Comparison of ENCODE assay signal across 1 cellular context in the genomic region with DNA sequence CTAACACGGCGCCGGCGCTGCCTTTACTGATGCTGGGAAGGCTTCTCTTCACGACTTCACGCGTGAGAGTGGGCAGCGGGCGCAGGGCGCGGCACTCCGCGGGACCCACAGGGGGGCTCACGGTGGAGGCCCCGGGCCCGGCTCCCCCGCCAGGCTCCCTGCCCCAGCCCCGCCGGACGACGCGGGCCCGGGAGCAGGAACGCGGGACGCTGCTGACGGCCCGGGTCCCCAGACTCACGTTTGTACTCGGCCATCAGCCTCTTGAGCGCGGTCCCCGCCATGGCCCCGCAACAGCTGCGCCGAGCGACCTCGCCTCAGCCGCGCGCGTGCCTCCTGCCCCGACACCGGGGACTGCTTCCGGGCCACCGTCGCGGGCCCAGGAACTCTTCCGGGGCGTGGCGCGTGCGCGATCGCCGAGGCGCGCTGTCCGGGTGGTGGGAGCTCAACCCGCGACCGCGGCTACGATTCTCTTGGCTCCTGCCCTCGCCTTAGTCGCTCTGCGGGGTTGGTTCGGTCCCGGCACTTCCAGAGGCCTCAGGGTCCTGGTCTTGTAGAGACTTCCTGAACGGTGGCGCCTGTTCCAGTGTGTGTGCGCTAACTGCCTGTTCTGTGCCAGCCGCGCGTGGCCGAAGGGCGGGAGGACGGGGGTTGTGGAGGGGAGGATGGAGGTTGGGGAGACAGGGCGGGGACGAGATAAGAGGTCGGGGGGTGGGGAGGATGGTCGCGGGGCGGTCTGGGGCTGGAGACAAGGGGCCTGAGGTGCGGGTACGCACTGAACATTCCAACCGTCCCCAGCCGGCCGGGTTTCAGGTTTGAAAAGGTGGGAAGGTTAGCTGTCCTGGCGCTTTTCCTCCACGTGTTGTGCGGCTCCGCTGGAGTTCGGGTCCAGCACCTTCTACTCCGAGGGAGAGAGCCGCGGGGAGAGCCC.
TF ChIP-seq lines count a peak whose summit lies in the region.

A gene with protein sequence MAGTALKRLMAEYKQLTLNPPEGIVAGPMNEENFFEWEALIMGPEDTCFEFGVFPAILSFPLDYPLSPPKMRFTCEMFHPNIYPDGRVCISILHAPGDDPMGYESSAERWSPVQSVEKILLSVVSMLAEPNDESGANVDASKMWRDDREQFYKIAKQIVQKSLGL (minus strand): TSS at position 353 of the 928 bp plus-strand sequence. CDS start 72 bp downstream, at position 281.

TF ChIP-seq in HepG2, 621 proteins besides CTCF, POLR2A, EP300 and RAD21 (continued from another document and continues in another):
- TF ChIP-seq, protein P1, sequence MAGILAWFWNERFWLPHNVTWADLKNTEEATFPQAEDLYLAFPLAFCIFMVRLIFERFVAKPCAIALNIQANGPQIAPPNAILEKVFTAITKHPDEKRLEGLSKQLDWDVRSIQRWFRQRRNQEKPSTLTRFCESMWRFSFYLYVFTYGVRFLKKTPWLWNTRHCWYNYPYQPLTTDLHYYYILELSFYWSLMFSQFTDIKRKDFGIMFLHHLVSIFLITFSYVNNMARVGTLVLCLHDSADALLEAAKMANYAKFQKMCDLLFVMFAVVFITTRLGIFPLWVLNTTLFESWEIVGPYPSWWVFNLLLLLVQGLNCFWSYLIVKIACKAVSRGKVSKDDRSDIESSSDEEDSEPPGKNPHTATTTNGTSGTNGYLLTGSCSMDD (CRISPR knock-in tag; IDR thresholded peaks at IDR 0.05) = no peak
- TF ChIP-seq, protein P2, sequence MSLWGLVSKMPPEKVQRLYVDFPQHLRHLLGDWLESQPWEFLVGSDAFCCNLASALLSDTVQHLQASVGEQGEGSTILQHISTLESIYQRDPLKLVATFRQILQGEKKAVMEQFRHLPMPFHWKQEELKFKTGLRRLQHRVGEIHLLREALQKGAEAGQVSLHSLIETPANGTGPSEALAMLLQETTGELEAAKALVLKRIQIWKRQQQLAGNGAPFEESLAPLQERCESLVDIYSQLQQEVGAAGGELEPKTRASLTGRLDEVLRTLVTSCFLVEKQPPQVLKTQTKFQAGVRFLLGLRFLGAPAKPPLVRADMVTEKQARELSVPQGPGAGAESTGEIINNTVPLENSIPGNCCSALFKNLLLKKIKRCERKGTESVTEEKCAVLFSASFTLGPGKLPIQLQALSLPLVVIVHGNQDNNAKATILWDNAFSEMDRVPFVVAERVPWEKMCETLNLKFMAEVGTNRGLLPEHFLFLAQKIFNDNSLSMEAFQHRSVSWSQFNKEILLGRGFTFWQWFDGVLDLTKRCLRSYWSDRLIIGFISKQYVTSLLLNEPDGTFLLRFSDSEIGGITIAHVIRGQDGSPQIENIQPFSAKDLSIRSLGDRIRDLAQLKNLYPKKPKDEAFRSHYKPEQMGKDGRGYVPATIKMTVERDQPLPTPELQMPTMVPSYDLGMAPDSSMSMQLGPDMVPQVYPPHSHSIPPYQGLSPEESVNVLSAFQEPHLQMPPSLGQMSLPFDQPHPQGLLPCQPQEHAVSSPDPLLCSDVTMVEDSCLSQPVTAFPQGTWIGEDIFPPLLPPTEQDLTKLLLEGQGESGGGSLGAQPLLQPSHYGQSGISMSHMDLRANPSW (CRISPR knock-in tag; IDR thresholded peaks at IDR 0.05; ENCODE audit: borderline replicate concordance) = no peak
- TF ChIP-seq ZNF782 (CRISPR knock-in tag; IDR thresholded peaks at IDR 0.05; ENCODE audit: borderline replicate concordance) (no peak; the same call in 1 of the 2 replicates), SMAD3 (CRISPR knock-in tag; IDR thresholded peaks at IDR 0.05) (no peak; the same call in 1 of the 2 replicates), ZNF530 (CRISPR knock-in tag; IDR thresholded peaks at IDR 0.05; ENCODE audit: low read depth) (no peak), TEAD3 (CRISPR knock-in tag; optimal IDR thresholded peaks at IDR 0.05; ENCODE audit: borderline replicate concordance) (peak; percentile 43), ESRRA (CRISPR knock-in tag; IDR thresholded peaks at IDR 0.05; ENCODE audit: low read depth) (no peak), ONECUT2 (CRISPR knock-in tag; IDR thresholded peaks at IDR 0.05) (no peak), ZNF432 (CRISPR knock-in tag; IDR thresholded peaks at IDR 0.05; ENCODE audit: borderline replicate concordance) (no peak), RBM39 (IDR thresholded peaks at IDR 0.05; ENCODE audit: low read depth, low read length, poor library complexity, severe bottlenecking) (no peak), ZNF33B (CRISPR knock-in tag; IDR thresholded peaks at IDR 0.05) (peak; percentile 37; the same call in 1 of the 2 replicates), ZNF616 (CRISPR knock-in tag; IDR thresholded peaks at IDR 0.05; ENCODE audit: low read depth) (peak; percentile 88; the same call in 1 of the 2 replicates), ZFP37 (CRISPR knock-in tag; IDR thresholded peaks at IDR 0.05; ENCODE audit: borderline replicate concordance) (no peak), MXD4 (CRISPR knock-in tag; IDR thresholded peaks at IDR 0.05) (peak; percentile 98), TGIF2 (CRISPR knock-in tag; IDR thresholded peaks at IDR 0.05) (peak; percentile 34), ZMAT3 (CRISPR knock-in tag; conservative IDR thresholded peaks at IDR 0.05) (peak; percentile 93), PHF20 (CRISPR knock-in tag; IDR thresholded peaks at IDR 0.05) (peak; percentile 86), ZNF253 (CRISPR knock-in tag; IDR thresholded peaks at IDR 0.05; ENCODE audit: borderline replicate concordance) (no peak), ARNT (IDR thresholded peaks at IDR 0.05) (no peak), RBM22 (optimal IDR thresholded peaks at IDR 0.05; ENCODE audit: low read length) (no peak), GABPA (IDR thresholded peaks at IDR 0.05; ENCODE audit: low read depth, low read length) (peak; percentile 100), GABPA (CRISPR knock-in tag; IDR thresholded peaks at IDR 0.05; ENCODE audit: low read depth) (peak; percentile 91), ZNF569 (CRISPR knock-in tag; IDR thresholded peaks at IDR 0.05; ENCODE audit: borderline replicate concordance) (no peak)
- TF ChIP-seq, protein P3, sequence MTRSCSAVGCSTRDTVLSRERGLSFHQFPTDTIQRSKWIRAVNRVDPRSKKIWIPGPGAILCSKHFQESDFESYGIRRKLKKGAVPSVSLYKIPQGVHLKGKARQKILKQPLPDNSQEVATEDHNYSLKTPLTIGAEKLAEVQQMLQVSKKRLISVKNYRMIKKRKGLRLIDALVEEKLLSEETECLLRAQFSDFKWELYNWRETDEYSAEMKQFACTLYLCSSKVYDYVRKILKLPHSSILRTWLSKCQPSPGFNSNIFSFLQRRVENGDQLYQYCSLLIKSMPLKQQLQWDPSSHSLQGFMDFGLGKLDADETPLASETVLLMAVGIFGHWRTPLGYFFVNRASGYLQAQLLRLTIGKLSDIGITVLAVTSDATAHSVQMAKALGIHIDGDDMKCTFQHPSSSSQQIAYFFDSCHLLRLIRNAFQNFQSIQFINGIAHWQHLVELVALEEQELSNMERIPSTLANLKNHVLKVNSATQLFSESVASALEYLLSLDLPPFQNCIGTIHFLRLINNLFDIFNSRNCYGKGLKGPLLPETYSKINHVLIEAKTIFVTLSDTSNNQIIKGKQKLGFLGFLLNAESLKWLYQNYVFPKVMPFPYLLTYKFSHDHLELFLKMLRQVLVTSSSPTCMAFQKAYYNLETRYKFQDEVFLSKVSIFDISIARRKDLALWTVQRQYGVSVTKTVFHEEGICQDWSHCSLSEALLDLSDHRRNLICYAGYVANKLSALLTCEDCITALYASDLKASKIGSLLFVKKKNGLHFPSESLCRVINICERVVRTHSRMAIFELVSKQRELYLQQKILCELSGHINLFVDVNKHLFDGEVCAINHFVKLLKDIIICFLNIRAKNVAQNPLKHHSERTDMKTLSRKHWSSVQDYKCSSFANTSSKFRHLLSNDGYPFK (CRISPR knock-in tag; IDR thresholded peaks at IDR 0.05; ENCODE audit: borderline replicate concordance) = peak; percentile 81
- TF ChIP-seq, protein P4, sequence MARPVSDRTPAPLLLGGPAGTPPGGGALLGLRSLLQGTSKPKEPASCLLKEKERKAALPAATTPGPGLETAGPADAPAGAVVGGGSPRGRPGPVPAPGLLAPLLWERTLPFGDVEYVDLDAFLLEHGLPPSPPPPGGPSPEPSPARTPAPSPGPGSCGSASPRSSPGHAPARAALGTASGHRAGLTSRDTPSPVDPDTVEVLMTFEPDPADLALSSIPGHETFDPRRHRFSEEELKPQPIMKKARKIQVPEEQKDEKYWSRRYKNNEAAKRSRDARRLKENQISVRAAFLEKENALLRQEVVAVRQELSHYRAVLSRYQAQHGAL (CRISPR knock-in tag; IDR thresholded peaks at IDR 0.05; ENCODE audit: not compliant biosample characterization) = no peak
- TF ChIP-seq, protein P5, sequence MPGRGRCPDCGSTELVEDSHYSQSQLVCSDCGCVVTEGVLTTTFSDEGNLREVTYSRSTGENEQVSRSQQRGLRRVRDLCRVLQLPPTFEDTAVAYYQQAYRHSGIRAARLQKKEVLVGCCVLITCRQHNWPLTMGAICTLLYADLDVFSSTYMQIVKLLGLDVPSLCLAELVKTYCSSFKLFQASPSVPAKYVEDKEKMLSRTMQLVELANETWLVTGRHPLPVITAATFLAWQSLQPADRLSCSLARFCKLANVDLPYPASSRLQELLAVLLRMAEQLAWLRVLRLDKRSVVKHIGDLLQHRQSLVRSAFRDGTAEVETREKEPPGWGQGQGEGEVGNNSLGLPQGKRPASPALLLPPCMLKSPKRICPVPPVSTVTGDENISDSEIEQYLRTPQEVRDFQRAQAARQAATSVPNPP (CRISPR knock-in tag; IDR thresholded peaks at IDR 0.05) = no peak
- TF ChIP-seq, protein P6, sequence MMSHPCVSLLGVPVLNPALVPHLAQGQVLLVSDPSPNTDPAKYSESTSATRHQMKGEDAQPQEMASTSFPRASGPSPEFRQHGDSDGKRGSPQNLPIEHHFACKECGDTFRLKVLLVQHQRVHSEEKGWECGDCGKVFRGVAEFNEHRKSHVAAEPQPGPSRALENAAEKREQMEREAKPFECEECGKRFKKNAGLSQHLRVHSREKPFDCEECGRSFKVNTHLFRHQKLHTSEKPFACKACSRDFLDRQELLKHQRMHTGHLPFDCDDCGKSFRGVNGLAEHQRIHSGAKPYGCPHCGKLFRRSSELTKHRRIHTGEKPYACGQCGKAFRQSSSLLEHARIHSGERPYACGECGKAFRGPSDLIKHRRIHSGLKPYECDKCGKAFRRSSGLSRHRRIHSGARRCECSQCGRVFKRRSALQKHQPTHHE (CRISPR knock-in tag; IDR thresholded peaks at IDR 0.05; ENCODE audit: borderline replicate concordance) = no peak; the same call in 1 of the 2 replicates
- TF ChIP-seq, protein P7, sequence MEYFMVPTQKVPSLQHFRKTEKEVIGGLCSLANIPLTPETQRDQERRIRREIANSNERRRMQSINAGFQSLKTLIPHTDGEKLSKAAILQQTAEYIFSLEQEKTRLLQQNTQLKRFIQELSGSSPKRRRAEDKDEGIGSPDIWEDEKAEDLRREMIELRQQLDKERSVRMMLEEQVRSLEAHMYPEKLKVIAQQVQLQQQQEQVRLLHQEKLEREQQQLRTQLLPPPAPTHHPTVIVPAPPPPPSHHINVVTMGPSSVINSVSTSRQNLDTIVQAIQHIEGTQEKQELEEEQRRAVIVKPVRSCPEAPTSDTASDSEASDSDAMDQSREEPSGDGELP (IDR thresholded peaks at IDR 0.05; ENCODE audit: borderline replicate concordance, low read depth) = peak; percentile 69; the same call in 1 of the 2 replicates
- TF ChIP-seq, protein P8, sequence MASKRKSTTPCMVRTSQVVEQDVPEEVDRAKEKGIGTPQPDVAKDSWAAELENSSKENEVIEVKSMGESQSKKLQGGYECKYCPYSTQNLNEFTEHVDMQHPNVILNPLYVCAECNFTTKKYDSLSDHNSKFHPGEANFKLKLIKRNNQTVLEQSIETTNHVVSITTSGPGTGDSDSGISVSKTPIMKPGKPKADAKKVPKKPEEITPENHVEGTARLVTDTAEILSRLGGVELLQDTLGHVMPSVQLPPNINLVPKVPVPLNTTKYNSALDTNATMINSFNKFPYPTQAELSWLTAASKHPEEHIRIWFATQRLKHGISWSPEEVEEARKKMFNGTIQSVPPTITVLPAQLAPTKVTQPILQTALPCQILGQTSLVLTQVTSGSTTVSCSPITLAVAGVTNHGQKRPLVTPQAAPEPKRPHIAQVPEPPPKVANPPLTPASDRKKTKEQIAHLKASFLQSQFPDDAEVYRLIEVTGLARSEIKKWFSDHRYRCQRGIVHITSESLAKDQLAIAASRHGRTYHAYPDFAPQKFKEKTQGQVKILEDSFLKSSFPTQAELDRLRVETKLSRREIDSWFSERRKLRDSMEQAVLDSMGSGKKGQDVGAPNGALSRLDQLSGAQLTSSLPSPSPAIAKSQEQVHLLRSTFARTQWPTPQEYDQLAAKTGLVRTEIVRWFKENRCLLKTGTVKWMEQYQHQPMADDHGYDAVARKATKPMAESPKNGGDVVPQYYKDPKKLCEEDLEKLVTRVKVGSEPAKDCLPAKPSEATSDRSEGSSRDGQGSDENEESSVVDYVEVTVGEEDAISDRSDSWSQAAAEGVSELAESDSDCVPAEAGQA (IDR thresholded peaks at IDR 0.05; ENCODE audit: low read depth) = no peak
- TF ChIP-seq, protein P8 (CRISPR knock-in tag; IDR thresholded peaks at IDR 0.05; ENCODE audit: borderline replicate concordance) = no peak
